ENCODE assay signal across 8 cellular contexts in the genomic region with DNA sequence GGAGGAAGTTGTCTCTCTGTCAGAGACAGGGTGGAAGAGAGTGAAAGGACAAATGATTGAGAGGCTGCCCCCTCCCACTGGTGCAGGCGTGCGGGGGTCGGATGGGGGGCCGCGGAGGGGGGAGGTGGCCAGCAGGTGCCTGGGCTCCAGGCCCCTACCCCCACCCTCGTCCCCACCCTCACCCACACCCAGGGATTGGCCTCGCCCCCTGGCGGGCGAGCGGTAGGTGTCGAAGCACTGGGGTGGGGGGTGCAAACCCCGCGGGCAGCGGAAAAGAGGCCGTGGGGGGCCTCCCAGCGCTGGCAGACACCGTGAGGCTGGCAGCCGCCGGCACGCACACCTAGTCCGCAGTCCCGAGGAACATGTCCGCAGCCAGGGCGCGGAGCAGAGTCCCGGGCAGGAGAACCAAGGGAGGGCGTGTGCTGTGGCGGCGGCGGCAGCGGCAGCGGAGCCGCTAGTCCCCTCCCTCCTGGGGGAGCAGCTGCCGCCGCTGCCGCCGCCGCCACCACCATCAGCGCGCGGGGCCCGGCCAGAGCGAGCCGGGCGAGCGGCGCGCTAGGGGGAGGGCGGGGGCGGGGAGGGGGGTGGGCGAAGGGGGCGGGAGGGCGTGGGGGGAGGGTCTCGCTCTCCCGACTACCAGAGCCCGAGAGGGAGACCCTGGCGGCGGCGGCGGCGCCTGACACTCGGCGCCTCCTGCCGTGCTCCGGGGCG. TPM values are rescaled to one million over a fixed set of nuclear protein-coding genes. Genes with fewer than 3 reads are reported as not detected.
A peak's percentile ranks its signal among the peaks of the same experiment; 100 is the strongest.
DNase-seq lines count a peak whose midpoint lies in the region; ATAC-seq, FAIRE-seq and TF ChIP-seq lines count a peak whose summit lies in the region.

A gene (plus strand): TSS at position 682 of the 711 bp plus-strand sequence. CDS start 32 bp downstream, outside the sequence.

- H3K27ac Mint-ChIP-seq in central memory CD8-positive, alpha-beta T cell (ENCODE audit: low read depth), result peak within 1 kb of the TSS; percentile 97

- peaks cover 42% of the 10 kb centered on the region for H3K4me1 Mint-ChIP-seq in central memory CD8-positive, alpha-beta T cell

- no peaks in the 10 kb centered on the region for H3K9me3 ChIP-seq in kidney (ENCODE audit: control insufficient read depth in 1 of 2, low read length in 2 of 2)

- H3K9ac ChIP-seq in kidney (ENCODE audit: low read length in 2 of 2), result peak within 1 kb of the TSS; percentile 63 to 78

- peaks cover 18% of the 10 kb centered on the region for H3K36me3 Mint-ChIP-seq in central memory CD8-positive, alpha-beta T cell (ENCODE audit: insufficient read depth)

- H3K4me1 ChIP-seq in kidney (ENCODE audit: control insufficient read depth in 1 of 2, insufficient read depth in 1 of 2, low read depth in 1 of 2, low read length in 2 of 2), result peaks cover 19% of the 10 kb centered on the region in 2 donors

- intact Hi-C loops in kidney (cut with DNase I), result no loop called here

- no peaks in the 10 kb centered on the region for H3K9me3 Mint-ChIP-seq in central memory CD8-positive, alpha-beta T cell

- FAIRE-seq in kidney (lab: Jason Lieb, UNC), result no peak

- H3K4me3 Mint-ChIP-seq in central memory CD8-positive, alpha-beta T cell, result peak within 1 kb of the TSS; percentile 98

- peak within 1 kb of the TSS; percentile 78 to 82 for H3K4me3 ChIP-seq in kidney (ENCODE audit: low read length in 2 of 2)

- H3K27ac ChIP-seq in kidney (ENCODE audit: low read depth in 2 of 2, low read length in 2 of 2), result peak within 1 kb of the TSS; percentile 95 to 96

- H3K36me3 ChIP-seq in kidney (ENCODE audit: control insufficient read depth in 1 of 2, insufficient read depth in 2 of 2, low read length in 2 of 2), result no peaks in the 10 kb centered on the region

- peak; percentile 45 for ATAC-seq in HG02870 (IDR thresholded peaks at IDR 0.05; ENCODE audit: unreplicated experiment)
- peak; percentile 64 for ATAC-seq in central memory CD8-positive, alpha-beta T cell (replicated peaks; ENCODE audit: extremely low read depth, poor library complexity, severe bottlenecking)

- DNase-seq in NCI-H2081 (lab: John Stamatoyannopoulos, UW), result peak; percentile 67 to 78
- DNase-seq in NCI-H2081 treated with DMSO at 0.1 percent for 48 hours (lab: John Stamatoyannopoulos, UW), result no peak
- DNase-seq in NCI-H2029 treated with DMSO at 0.1 percent for 48 hours (lab: John Stamatoyannopoulos, UW), result peak; percentile 63
- peak; percentile 71 for DNase-seq in activated CD4-positive, CD25-positive, alpha-beta regulatory T cell treated with anti-CD3 and anti-CD28 coated beads, Interleukin-2, amount 50 U/mL, for 16 hours (ENCODE audit: low read depth, low spot score)
- peak; percentile 64 to 74 for DNase-seq in central memory CD8-positive, alpha-beta T cell (ENCODE audit: low spot score in 2 of 2)
- DNase-seq in kidney, result peak; percentile 94
- DNase-seq in stimulated activated CD4-positive, alpha-beta T cell treated with anti-CD3 and anti-CD28 coated beads, Interleukin-15, amount 100 ng/mL, for 48 hours (ENCODE audit: low read depth in 2 of 2), result peak; percentile 63 to 79

- TF ChIP-seq CTCF in kidney (IDR thresholded peaks at IDR 0.05; ENCODE audit: borderline replicate concordance, extremely low read depth, insufficient read depth), result peak; percentile 37

- H3K27me3 Mint-ChIP-seq in central memory CD8-positive, alpha-beta T cell, result no peaks in the 10 kb centered on the region

RNA-seq across cellular contexts. Expression of the gene that starts here (rescaled TPM):
- 30.1 TPM for total RNA-seq in kidney
- 9.5 TPM for polyA plus RNA-seq in kidney (ENCODE audit: insufficient read depth, low read depth, low replicate concordance)
